1 cellular context compared by ENCODE assay signal in genomic region chr20:50788045-50788867, GRCh38.
TF ChIP-seq lines count a peak whose summit lies in the region.

No MANE protein-coding gene starts in this region.

TF ChIP-seq in HepG2, 621 proteins besides CTCF, POLR2A, EP300 and RAD21 (continued from another document):
- TF ChIP-seq, protein P1, sequence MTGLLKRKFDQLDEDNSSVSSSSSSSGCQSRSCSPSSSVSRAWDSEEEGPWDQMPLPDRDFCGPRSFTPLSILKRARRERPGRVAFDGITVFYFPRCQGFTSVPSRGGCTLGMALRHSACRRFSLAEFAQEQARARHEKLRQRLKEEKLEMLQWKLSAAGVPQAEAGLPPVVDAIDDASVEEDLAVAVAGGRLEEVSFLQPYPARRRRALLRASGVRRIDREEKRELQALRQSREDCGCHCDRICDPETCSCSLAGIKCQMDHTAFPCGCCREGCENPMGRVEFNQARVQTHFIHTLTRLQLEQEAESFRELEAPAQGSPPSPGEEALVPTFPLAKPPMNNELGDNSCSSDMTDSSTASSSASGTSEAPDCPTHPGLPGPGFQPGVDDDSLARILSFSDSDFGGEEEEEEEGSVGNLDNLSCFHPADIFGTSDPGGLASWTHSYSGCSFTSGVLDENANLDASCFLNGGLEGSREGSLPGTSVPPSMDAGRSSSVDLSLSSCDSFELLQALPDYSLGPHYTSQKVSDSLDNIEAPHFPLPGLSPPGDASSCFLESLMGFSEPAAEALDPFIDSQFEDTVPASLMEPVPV (CRISPR knock-in tag; IDR thresholded peaks at IDR 0.05): no peak
- TF ChIP-seq POGZ (CRISPR knock-in tag; IDR thresholded peaks at IDR 0.05): no peak
- TF ChIP-seq GTF3A (CRISPR knock-in tag; conservative IDR thresholded peaks at IDR 0.05): no peak
- TF ChIP-seq SMARCC2 (IDR thresholded peaks at IDR 0.05): no peak
- TF ChIP-seq SALL2 (CRISPR knock-in tag; IDR thresholded peaks at IDR 0.05): no peak
- no peak for TF ChIP-seq NFE2 (CRISPR knock-in tag; IDR thresholded peaks at IDR 0.05)
- TF ChIP-seq GATAD2A (CRISPR knock-in tag; IDR thresholded peaks at IDR 0.05): peak; percentile 77; the same call in 1 of the 2 replicates
- no peak for TF ChIP-seq ZNF557 (CRISPR knock-in tag; IDR thresholded peaks at IDR 0.05)
- no peak for TF ChIP-seq ZNF484 (CRISPR knock-in tag; IDR thresholded peaks at IDR 0.05; ENCODE audit: borderline replicate concordance, low read depth)
- no peak for TF ChIP-seq DNMT1 (CRISPR knock-in tag; IDR thresholded peaks at IDR 0.05)
- peak; percentile 36; the same call in 1 of the 2 replicates for TF ChIP-seq NFYC (CRISPR knock-in tag; IDR thresholded peaks at IDR 0.05)
- TF ChIP-seq ZNF441 (CRISPR knock-in tag; IDR thresholded peaks at IDR 0.05; ENCODE audit: borderline replicate concordance): no peak
- TF ChIP-seq CC2D1A (CRISPR knock-in tag; IDR thresholded peaks at IDR 0.05): no peak
- TF ChIP-seq PHB2 (IDR thresholded peaks at IDR 0.05; ENCODE audit: partially characterized antibody): no peak
- TF ChIP-seq ZNF761 (CRISPR knock-in tag; conservative IDR thresholded peaks at IDR 0.05): no peak
- TF ChIP-seq ZNF720 (CRISPR knock-in tag; IDR thresholded peaks at IDR 0.05): no peak
- no peak for TF ChIP-seq ZNF230 (CRISPR knock-in tag; IDR thresholded peaks at IDR 0.05)
- TF ChIP-seq ATM (IDR thresholded peaks at IDR 0.05; ENCODE audit: borderline replicate concordance): peak; percentile 87; the same call in 1 of the 2 replicates
- no peak for TF ChIP-seq SMARCE1 (IDR thresholded peaks at IDR 0.05; ENCODE audit: borderline replicate concordance)
- TF ChIP-seq ZNF264 (CRISPR knock-in tag; IDR thresholded peaks at IDR 0.05): peak; percentile 54; the same call in 1 of the 2 replicates
- no peak for TF ChIP-seq KMT2A (CRISPR knock-in tag; IDR thresholded peaks at IDR 0.05)
- TF ChIP-seq DNMT3B (CRISPR knock-in tag; conservative IDR thresholded peaks at IDR 0.05): no peak
- no peak for TF ChIP-seq ZBTB40 (IDR thresholded peaks at IDR 0.05)
- no peak for TF ChIP-seq ZBTB40 (CRISPR knock-in tag; IDR thresholded peaks at IDR 0.05)
- no peak for TF ChIP-seq ZBTB10 (CRISPR knock-in tag; IDR thresholded peaks at IDR 0.05; ENCODE audit: borderline replicate concordance)
- TF ChIP-seq SOX6 (IDR thresholded peaks at IDR 0.05): no peak
- TF ChIP-seq SOX6 (CRISPR knock-in tag; IDR thresholded peaks at IDR 0.05): peak; percentile 13; the same call in 1 of the 2 replicates
- TF ChIP-seq, protein P2, sequence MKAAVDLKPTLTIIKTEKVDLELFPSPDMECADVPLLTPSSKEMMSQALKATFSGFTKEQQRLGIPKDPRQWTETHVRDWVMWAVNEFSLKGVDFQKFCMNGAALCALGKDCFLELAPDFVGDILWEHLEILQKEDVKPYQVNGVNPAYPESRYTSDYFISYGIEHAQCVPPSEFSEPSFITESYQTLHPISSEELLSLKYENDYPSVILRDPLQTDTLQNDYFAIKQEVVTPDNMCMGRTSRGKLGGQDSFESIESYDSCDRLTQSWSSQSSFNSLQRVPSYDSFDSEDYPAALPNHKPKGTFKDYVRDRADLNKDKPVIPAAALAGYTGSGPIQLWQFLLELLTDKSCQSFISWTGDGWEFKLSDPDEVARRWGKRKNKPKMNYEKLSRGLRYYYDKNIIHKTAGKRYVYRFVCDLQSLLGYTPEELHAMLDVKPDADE (CRISPR knock-in tag; IDR thresholded peaks at IDR 0.05): no peak
- TF ChIP-seq SIN3A (IDR thresholded peaks at IDR 0.05; ENCODE audit: borderline replicate concordance, low read depth, low read length): no peak
- no peak for TF ChIP-seq MYPOP (CRISPR knock-in tag; IDR thresholded peaks at IDR 0.05)
- TF ChIP-seq ZNF121 (CRISPR knock-in tag; IDR thresholded peaks at IDR 0.05): no peak
- no peak for TF ChIP-seq ZEB1 (IDR thresholded peaks at IDR 0.05; ENCODE audit: insufficient replicate concordance, low read depth)
- TF ChIP-seq MLXIP (CRISPR knock-in tag; IDR thresholded peaks at IDR 0.05; ENCODE audit: borderline replicate concordance): no peak
- TF ChIP-seq HNRNPL (IDR thresholded peaks at IDR 0.05; ENCODE audit: low read depth, low read length): no peak
- peak; percentile 87; the same call in 1 of the 2 replicates for TF ChIP-seq SP140L (CRISPR knock-in tag; IDR thresholded peaks at IDR 0.05; ENCODE audit: borderline replicate concordance)
- TF ChIP-seq EED (CRISPR knock-in tag; IDR thresholded peaks at IDR 0.05): no peak; the same call in 1 of the 2 replicates
- no peak for TF ChIP-seq ZIK1 (CRISPR knock-in tag; IDR thresholded peaks at IDR 0.05; ENCODE audit: borderline replicate concordance, low read depth)
- no peak for TF ChIP-seq ELF1 (CRISPR knock-in tag; IDR thresholded peaks at IDR 0.05)
- TF ChIP-seq ZNF317 (CRISPR knock-in tag; IDR thresholded peaks at IDR 0.05): no peak
- TF ChIP-seq ZNF878 (CRISPR knock-in tag; IDR thresholded peaks at IDR 0.05): no peak
- TF ChIP-seq ZFP90 (CRISPR knock-in tag; IDR thresholded peaks at IDR 0.05; ENCODE audit: borderline replicate concordance): no peak
- TF ChIP-seq SRSF4 (IDR thresholded peaks at IDR 0.05; ENCODE audit: low read depth, low read length, poor library complexity, severe bottlenecking): no peak
- no peak for TF ChIP-seq ZNF567 (CRISPR knock-in tag; IDR thresholded peaks at IDR 0.05; ENCODE audit: borderline replicate concordance)
- TF ChIP-seq SNAPC2 (CRISPR knock-in tag; IDR thresholded peaks at IDR 0.05): no peak
- TF ChIP-seq CEBPG (CRISPR knock-in tag; IDR thresholded peaks at IDR 0.05): peak; percentile 86
- TF ChIP-seq HNF1B (CRISPR knock-in tag; IDR thresholded peaks at IDR 0.05): 0 out of 2 replicates have a peak, but pooled peaks have one; percentile 39
- peak; percentile 58; the same call in 1 of the 2 replicates for TF ChIP-seq ZNF446 (CRISPR knock-in tag; IDR thresholded peaks at IDR 0.05)
- TF ChIP-seq FOXJ3 (CRISPR knock-in tag; IDR thresholded peaks at IDR 0.05; ENCODE audit: borderline replicate concordance): no peak
- no peak for TF ChIP-seq MED13 (CRISPR knock-in tag; IDR thresholded peaks at IDR 0.05)
- no peak for TF ChIP-seq ZBTB3 (CRISPR knock-in tag; IDR thresholded peaks at IDR 0.05; ENCODE audit: borderline replicate concordance, low read depth)
